Comparison of ENCODE assay signal across 10 cellular contexts in the genomic region with DNA sequence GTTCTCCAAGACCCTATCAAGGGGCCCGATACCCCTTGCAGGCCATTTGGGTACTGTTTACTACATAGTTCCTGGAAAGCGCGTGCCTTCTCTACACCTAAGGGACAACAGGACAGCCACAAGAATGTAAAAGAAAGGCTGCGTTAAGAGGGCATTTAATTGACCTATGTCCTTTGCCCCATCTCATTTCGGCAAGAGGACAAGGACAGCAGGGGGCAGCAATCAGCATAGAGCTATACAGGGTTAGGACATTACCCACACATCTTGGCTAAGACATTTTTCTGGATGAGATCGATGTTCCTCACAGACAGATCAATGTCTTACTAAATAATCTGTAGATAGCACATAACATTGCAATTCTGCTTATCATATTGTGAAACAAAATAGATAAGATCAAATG. TPM values are rescaled to one million over a fixed set of nuclear protein-coding genes. Genes with fewer than 3 reads are reported as not detected.
DNase-seq lines count a peak whose midpoint lies in the region; ATAC-seq and TF ChIP-seq lines count a peak whose summit lies in the region.
"Had no signal": no experiment of that assay in that cellular context is flagged by ENCODE, and none has a peak within 500 bp of the region (broad histone marks: within the 10 kb centered on the region; RNA-seq: fewer than 3 reads in every experiment).

No MANE protein-coding gene starts in this region.

- H3K36me3 ChIP-seq in fibroblast of lung (ENCODE audit: control insufficient read depth, insufficient read depth, low read length): no peaks in the 10 kb centered on the region

- H3K4me1 ChIP-seq in fibroblast of lung (ENCODE audit: control insufficient read depth, extremely low read depth, insufficient read depth, low read length): no peaks in the 10 kb centered on the region

- peak; percentile 23 for DNase-seq in G401 (ENCODE audit: low spot score)
- peak; percentile 3 to 20 for DNase-seq in Kasumi-1 (lab: John Stamatoyannopoulos, UW)
- peak; percentile 52 for DNase-seq in activated CD4-positive, alpha-beta T cell treated with anti-CD3 and anti-CD28 coated beads, Interleukin-2, amount 10 ng/mL, durations not matched to agents 7 days and 5 days
- DNase-seq in fibroblast of lung (ENCODE audit: low read depth in 2 of 2): peak; percentile 4 to 18
- DNase-seq in stimulated activated CD4-positive, alpha-beta T cell treated with anti-CD3 and anti-CD28 coated beads, Interleukin-2, amount 100 ng/mL, for 4 hours (ENCODE audit: low read depth): peak; percentile 24
- DNase-seq in NCI-H446 treated with DMSO at 0.1 percent for 48 hours (lab: John Stamatoyannopoulos, UW): no peak

- H3K4me3 ChIP-seq in fibroblast of lung (replicated peaks in 1 of 4; ENCODE audit: control extremely low read depth in 1 of 4, insufficient read depth in 1 of 4, low read depth in 3 of 4, low read length in 4 of 4): no peak overlapping the region

- peaks cover 3% of the 10 kb centered on the region for H3K27me3 ChIP-seq in fibroblast of lung (ENCODE audit: control insufficient read depth, insufficient read depth, low read length)

- H3K27ac ChIP-seq in fibroblast of lung (ENCODE audit: insufficient read depth, low read length): no peak overlapping the region

- H3K4me3 Mint-ChIP-seq in activated CD4-positive, alpha-beta T cell treated with anti-CD3 and anti-CD28 coated beads, Interleukin-2, amount 10 ng/mL, durations not matched to agents 7 days and 5 days: no peak overlapping the region

- H3K27me3 Mint-ChIP-seq in activated CD4-positive, alpha-beta T cell treated with anti-CD3 and anti-CD28 coated beads, Interleukin-2, amount 10 ng/mL, durations not matched to agents 7 days and 5 days: peaks cover 20% of the 10 kb centered on the region

- H3K36me3 Mint-ChIP-seq in activated CD4-positive, alpha-beta T cell treated with anti-CD3 and anti-CD28 coated beads, Interleukin-2, amount 10 ng/mL, durations not matched to agents 7 days and 5 days (ENCODE audit: low read depth): no peaks in the 10 kb centered on the region

- H3K9ac ChIP-seq in fibroblast of lung (ENCODE audit: insufficient read depth, low read length): no peak overlapping the region

- no peak overlapping the region for H3K4me2 ChIP-seq in fibroblast of lung (ENCODE audit: extremely low read depth, insufficient read depth, low read length)

- in situ Hi-C loops in G401 (cut with HindIII; ENCODE audit: low sequenced_read_pairs): no loop called here

- no peak overlapping the region for H2AFZ ChIP-seq in fibroblast of lung (ENCODE audit: low read length)

- no peaks in the 10 kb centered on the region for H3K79me2 ChIP-seq in fibroblast of lung (ENCODE audit: control insufficient read depth, insufficient read depth, low read length)

- H3K27ac Mint-ChIP-seq in activated CD4-positive, alpha-beta T cell treated with anti-CD3 and anti-CD28 coated beads, Interleukin-2, amount 10 ng/mL, durations not matched to agents 7 days and 5 days: no peak overlapping the region

- H3K9me3 Mint-ChIP-seq in activated CD4-positive, alpha-beta T cell treated with anti-CD3 and anti-CD28 coated beads, Interleukin-2, amount 10 ng/mL, durations not matched to agents 7 days and 5 days: no peaks in the 10 kb centered on the region

- POLR2A ChIA-PET in activated CD4-positive, alpha-beta T cell treated with anti-CD3 and anti-CD28 coated beads, Interleukin-2, amount 10 ng/mL, durations not matched to agents 7 days and 5 days (lab: Charles Lee): no interaction called here

- no peak for ATAC-seq in HG02759 (IDR thresholded peaks at IDR 0.05; ENCODE audit: unreplicated experiment)
- no peak for ATAC-seq in GM21528 (IDR thresholded peaks at IDR 0.05; ENCODE audit: low FRiP score, unreplicated experiment)

- no peaks in the 10 kb centered on the region for H4K20me1 ChIP-seq in fibroblast of lung (ENCODE audit: control insufficient read depth, extremely low read depth, insufficient read depth, low read length)

- CTCF ChIA-PET in activated CD4-positive, alpha-beta T cell treated with anti-CD3 and anti-CD28 coated beads, Interleukin-2, amount 10 ng/mL, durations not matched to agents 7 days and 5 days (lab: Charles Lee): interaction anchor here (0.6 to 0.8 kb wide), 2 partner anchors 76 to 737 kb away, joined by 3 read pairs; no protein-coding TSS in a partner anchor

- no peaks in the 10 kb centered on the region for H3K4me1 Mint-ChIP-seq in activated CD4-positive, alpha-beta T cell treated with anti-CD3 and anti-CD28 coated beads, Interleukin-2, amount 10 ng/mL, durations not matched to agents 7 days and 5 days

- peak; percentile 41 to 44 for TF ChIP-seq CTCF in fibroblast of lung (conservative IDR thresholded peaks at IDR 0.05 in 1 of 2, IDR thresholded peaks at IDR 0.05 in 1 of 2; ENCODE audit: low read depth in 1 of 2, low read length in 2 of 2)

- H3K9me3 ChIP-seq in fibroblast of lung (ENCODE audit: control insufficient read depth, insufficient read depth, low read depth, low read length): no peaks in the 10 kb centered on the region

RNA-seq across cellular contexts. Expression of a gene that starts 41.2 kb away (rescaled TPM):
- 0.12 TPM in 1 of 2 replicates, not detected in the other for total RNA-seq in G401 (2014; rRNA removed; shearing (Covaris generic))
- not detected for total RNA-seq in activated CD4-positive, alpha-beta T cell treated with anti-CD3 and anti-CD28 coated beads, Interleukin-2, amount 10 ng/mL, durations not matched to agents 7 days and 5 days
- not detected in 2 replicates for total RNA-seq in fibroblast of lung
- polyA plus RNA-seq in fibroblast of lung: not detected in 2 replicates
- polyA plus RNA-seq in fibroblast of lung (2012): not detected in 2 replicates
- polyA minus RNA-seq in fibroblast of lung (ENCODE audit: low replicate concordance): not detected in 2 replicates
- total RNA-seq: pulmonary artery endothelial cell; T-helper 2 cell treated with Interferon-gamma antibody and Interleukin-4, amounts not matched to agents 100 ng/mL and 5 ng/mL, for 36 hours had no signal
